ENCODE assay signal across 1 cellular context in the genomic region with DNA sequence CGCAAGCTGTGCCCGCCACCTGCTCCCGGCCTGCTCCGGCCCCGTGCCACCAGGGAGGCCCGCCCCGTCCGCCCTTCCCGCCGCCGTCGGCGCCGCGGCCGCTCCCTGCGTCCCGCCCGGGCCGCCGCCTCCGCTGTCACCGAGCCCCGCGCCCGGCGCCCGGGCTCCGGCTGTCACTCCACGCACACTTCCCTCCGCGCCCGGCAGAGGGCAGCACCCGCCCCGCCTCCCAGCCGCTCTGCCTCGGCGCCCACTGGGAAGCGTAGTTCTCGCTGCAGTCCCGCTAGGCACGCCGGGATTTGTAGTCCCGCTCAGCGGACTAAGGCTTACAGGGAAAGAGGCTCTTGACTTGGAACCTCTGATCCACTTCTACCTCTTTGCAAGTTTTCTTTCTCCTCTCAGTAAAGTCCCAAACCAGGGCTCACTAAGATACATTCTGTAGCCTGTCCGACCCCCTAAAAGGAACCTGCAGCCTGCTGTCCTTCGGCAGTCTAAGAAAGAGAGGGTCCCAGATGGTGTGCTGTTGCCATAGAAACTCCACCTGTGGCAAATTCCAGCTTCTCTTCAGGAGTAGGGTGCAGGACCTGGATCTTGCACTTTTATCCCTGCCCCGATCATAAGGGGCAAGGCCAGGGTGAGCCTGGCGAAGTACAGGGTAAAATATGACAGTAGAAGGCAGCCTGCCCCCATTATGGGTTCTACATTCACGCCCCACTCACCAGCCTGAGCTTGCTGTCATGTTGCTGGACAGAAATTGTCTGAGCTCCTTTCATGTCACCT.
A peak's percentile ranks its signal among the peaks of the same experiment; 100 is the strongest.
TF ChIP-seq lines count a peak whose summit lies in the region.

TFEB (minus strand) TSS at position 182 of the 780 bp plus-strand sequence. CDS start 44,395 bp downstream, outside the sequence.

TF ChIP-seq in K562, 482 proteins besides CTCF, POLR2A, EP300 and RAD21 (continued from another document and continues in another):
- TF ChIP-seq TSHZ1 (CRISPR knock-in tag; IDR thresholded peaks at IDR 0.05) (no peak), ARID2 (IDR thresholded peaks at IDR 0.05) (no peak), ZNF445 (CRISPR knock-in tag; IDR thresholded peaks at IDR 0.05; ENCODE audit: low read depth) (no peak), ZNF584 (CRISPR knock-in tag; IDR thresholded peaks at IDR 0.05; ENCODE audit: low read depth) (no peak), TRIM24 (IDR thresholded peaks at IDR 0.05) (no peak), GTF2F1 (IDR thresholded peaks at IDR 0.05; ENCODE audit: low read depth, low read length) (0 out of 2 replicates have a peak, but pooled peaks have one; percentile 55), ZNF408 (CRISPR knock-in tag; IDR thresholded peaks at IDR 0.05; ENCODE audit: low read depth) (no peak), HNRNPK (IDR thresholded peaks at IDR 0.05; ENCODE audit: low read depth, low read length, poor library complexity, severe bottlenecking) (no peak), FOXM1 (IDR thresholded peaks at IDR 0.05; ENCODE audit: low read depth) (no peak), FOXM1 (CRISPR knock-in tag; IDR thresholded peaks at IDR 0.05; ENCODE audit: low read depth) (no peak), POLR3A (IDR thresholded peaks at IDR 0.05; ENCODE audit: borderline replicate concordance, extremely low read depth, insufficient read depth, insufficient read length) (no peak), SIN3A (IDR thresholded peaks at IDR 0.05; ENCODE audit: borderline replicate concordance in 2 of 2, control insufficient read depth in 1 of 2, low read depth in 2 of 2, low read length in 2 of 2) (peak; percentile 73 to 83; a peak in 3 of 4 replicates), CEBPB (tag; IDR thresholded peaks at IDR 0.05) (no peak), NRF1 (conservative IDR thresholded peaks at IDR 0.05 in 1 of 2, IDR thresholded peaks at IDR 0.05 in 1 of 2) (no peak; a peak in 1 of 4 replicates), BMI1 (IDR thresholded peaks at IDR 0.05; ENCODE audit: low read length) (no peak), POLR3G (IDR thresholded peaks at IDR 0.05; ENCODE audit: extremely low read depth, insufficient read length, insufficient replicate concordance) (no peak), PHF21A (IDR thresholded peaks at IDR 0.05; ENCODE audit: borderline replicate concordance, low read depth) (no peak), ZBTB17 (CRISPR knock-in tag; IDR thresholded peaks at IDR 0.05) (peak; percentile 60; the same call in 1 of the 2 replicates), KLF13 (tag; IDR thresholded peaks at IDR 0.05; ENCODE audit: borderline replicate concordance, low read depth) (peak; percentile 77; the same call in 1 of the 2 replicates), GATAD2A (IDR thresholded peaks at IDR 0.05) (no peak), PHB (CRISPR knock-in tag; IDR thresholded peaks at IDR 0.05) (no peak), ZBTB5 (IDR thresholded peaks at IDR 0.05) (no peak), MXD1 (CRISPR knock-in tag; IDR thresholded peaks at IDR 0.05; ENCODE audit: borderline replicate concordance, poor library complexity, severe bottlenecking) (no peak), SPI1 (IDR thresholded peaks at IDR 0.05; ENCODE audit: borderline replicate concordance, low read depth, low read length) (0 out of 2 replicates have a peak, but pooled peaks have one; percentile 1), THRAP3 (IDR thresholded peaks at IDR 0.05; ENCODE audit: borderline replicate concordance) (no peak), GABPB2 (CRISPR knock-in tag; conservative IDR thresholded peaks at IDR 0.05) (no peak), NR2C1 (IDR thresholded peaks at IDR 0.05) (peak; percentile 66), NR2C1 (tag; IDR thresholded peaks at IDR 0.05) (peak; percentile 86), EP400 (IDR thresholded peaks at IDR 0.05) (no peak), ELF4 (CRISPR knock-in tag; IDR thresholded peaks at IDR 0.05) (no peak), TAF1 (IDR thresholded peaks at IDR 0.05; ENCODE audit: control insufficient read depth, extremely low read depth, insufficient read depth, low read length, severe bottlenecking) (no peak), MAZ (CRISPR knock-in tag; conservative IDR thresholded peaks at IDR 0.05 in 1 of 2, IDR thresholded peaks at IDR 0.05 in 1 of 2) (peak; percentile 77 to 89), ZNF707 (CRISPR knock-in tag; conservative IDR thresholded peaks at IDR 0.05) (no peak), NFXL1 (CRISPR knock-in tag; IDR thresholded peaks at IDR 0.05) (no peak)
- TF ChIP-seq, protein P1, sequence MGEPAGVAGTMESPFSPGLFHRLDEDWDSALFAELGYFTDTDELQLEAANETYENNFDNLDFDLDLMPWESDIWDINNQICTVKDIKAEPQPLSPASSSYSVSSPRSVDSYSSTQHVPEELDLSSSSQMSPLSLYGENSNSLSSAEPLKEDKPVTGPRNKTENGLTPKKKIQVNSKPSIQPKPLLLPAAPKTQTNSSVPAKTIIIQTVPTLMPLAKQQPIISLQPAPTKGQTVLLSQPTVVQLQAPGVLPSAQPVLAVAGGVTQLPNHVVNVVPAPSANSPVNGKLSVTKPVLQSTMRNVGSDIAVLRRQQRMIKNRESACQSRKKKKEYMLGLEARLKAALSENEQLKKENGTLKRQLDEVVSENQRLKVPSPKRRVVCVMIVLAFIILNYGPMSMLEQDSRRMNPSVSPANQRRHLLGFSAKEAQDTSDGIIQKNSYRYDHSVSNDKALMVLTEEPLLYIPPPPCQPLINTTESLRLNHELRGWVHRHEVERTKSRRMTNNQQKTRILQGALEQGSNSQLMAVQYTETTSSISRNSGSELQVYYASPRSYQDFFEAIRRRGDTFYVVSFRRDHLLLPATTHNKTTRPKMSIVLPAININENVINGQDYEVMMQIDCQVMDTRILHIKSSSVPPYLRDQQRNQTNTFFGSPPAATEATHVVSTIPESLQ (CRISPR knock-in tag; IDR thresholded peaks at IDR 0.05) = no peak
- TF ChIP-seq, protein P2, sequence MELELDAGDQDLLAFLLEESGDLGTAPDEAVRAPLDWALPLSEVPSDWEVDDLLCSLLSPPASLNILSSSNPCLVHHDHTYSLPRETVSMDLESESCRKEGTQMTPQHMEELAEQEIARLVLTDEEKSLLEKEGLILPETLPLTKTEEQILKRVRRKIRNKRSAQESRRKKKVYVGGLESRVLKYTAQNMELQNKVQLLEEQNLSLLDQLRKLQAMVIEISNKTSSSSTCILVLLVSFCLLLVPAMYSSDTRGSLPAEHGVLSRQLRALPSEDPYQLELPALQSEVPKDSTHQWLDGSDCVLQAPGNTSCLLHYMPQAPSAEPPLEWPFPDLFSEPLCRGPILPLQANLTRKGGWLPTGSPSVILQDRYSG (tag; conservative IDR thresholded peaks at IDR 0.05; ENCODE audit: low read depth) = no peak
- TF ChIP-seq, protein P3, sequence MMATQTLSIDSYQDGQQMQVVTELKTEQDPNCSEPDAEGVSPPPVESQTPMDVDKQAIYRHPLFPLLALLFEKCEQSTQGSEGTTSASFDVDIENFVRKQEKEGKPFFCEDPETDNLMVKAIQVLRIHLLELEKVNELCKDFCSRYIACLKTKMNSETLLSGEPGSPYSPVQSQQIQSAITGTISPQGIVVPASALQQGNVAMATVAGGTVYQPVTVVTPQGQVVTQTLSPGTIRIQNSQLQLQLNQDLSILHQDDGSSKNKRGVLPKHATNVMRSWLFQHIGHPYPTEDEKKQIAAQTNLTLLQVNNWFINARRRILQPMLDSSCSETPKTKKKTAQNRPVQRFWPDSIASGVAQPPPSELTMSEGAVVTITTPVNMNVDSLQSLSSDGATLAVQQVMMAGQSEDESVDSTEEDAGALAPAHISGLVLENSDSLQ (IDR thresholded peaks at IDR 0.05) = peak; percentile 91
- TF ChIP-seq, protein P4, sequence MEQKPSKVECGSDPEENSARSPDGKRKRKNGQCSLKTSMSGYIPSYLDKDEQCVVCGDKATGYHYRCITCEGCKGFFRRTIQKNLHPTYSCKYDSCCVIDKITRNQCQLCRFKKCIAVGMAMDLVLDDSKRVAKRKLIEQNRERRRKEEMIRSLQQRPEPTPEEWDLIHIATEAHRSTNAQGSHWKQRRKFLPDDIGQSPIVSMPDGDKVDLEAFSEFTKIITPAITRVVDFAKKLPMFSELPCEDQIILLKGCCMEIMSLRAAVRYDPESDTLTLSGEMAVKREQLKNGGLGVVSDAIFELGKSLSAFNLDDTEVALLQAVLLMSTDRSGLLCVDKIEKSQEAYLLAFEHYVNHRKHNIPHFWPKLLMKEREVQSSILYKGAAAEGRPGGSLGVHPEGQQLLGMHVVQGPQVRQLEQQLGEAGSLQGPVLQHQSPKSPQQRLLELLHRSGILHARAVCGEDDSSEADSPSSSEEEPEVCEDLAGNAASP (IDR thresholded peaks at IDR 0.05) = no peak
- TF ChIP-seq, protein P5, sequence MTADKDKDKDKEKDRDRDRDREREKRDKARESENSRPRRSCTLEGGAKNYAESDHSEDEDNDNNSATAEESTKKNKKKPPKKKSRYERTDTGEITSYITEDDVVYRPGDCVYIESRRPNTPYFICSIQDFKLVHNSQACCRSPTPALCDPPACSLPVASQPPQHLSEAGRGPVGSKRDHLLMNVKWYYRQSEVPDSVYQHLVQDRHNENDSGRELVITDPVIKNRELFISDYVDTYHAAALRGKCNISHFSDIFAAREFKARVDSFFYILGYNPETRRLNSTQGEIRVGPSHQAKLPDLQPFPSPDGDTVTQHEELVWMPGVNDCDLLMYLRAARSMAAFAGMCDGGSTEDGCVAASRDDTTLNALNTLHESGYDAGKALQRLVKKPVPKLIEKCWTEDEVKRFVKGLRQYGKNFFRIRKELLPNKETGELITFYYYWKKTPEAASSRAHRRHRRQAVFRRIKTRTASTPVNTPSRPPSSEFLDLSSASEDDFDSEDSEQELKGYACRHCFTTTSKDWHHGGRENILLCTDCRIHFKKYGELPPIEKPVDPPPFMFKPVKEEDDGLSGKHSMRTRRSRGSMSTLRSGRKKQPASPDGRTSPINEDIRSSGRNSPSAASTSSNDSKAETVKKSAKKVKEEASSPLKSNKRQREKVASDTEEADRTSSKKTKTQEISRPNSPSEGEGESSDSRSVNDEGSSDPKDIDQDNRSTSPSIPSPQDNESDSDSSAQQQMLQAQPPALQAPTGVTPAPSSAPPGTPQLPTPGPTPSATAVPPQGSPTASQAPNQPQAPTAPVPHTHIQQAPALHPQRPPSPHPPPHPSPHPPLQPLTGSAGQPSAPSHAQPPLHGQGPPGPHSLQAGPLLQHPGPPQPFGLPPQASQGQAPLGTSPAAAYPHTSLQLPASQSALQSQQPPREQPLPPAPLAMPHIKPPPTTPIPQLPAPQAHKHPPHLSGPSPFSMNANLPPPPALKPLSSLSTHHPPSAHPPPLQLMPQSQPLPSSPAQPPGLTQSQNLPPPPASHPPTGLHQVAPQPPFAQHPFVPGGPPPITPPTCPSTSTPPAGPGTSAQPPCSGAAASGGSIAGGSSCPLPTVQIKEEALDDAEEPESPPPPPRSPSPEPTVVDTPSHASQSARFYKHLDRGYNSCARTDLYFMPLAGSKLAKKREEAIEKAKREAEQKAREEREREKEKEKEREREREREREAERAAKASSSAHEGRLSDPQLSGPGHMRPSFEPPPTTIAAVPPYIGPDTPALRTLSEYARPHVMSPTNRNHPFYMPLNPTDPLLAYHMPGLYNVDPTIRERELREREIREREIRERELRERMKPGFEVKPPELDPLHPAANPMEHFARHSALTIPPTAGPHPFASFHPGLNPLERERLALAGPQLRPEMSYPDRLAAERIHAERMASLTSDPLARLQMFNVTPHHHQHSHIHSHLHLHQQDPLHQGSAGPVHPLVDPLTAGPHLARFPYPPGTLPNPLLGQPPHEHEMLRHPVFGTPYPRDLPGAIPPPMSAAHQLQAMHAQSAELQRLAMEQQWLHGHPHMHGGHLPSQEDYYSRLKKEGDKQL (CRISPR knock-in tag; IDR thresholded peaks at IDR 0.05; ENCODE audit: borderline replicate concordance) = no peak
- TF ChIP-seq, protein P6, sequence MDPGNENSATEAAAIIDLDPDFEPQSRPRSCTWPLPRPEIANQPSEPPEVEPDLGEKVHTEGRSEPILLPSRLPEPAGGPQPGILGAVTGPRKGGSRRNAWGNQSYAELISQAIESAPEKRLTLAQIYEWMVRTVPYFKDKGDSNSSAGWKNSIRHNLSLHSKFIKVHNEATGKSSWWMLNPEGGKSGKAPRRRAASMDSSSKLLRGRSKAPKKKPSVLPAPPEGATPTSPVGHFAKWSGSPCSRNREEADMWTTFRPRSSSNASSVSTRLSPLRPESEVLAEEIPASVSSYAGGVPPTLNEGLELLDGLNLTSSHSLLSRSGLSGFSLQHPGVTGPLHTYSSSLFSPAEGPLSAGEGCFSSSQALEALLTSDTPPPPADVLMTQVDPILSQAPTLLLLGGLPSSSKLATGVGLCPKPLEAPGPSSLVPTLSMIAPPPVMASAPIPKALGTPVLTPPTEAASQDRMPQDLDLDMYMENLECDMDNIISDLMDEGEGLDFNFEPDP (CRISPR knock-in tag; IDR thresholded peaks at IDR 0.05) = no peak
